Comparison of ENCODE assay signal across 8 cellular contexts in the genomic region with DNA sequence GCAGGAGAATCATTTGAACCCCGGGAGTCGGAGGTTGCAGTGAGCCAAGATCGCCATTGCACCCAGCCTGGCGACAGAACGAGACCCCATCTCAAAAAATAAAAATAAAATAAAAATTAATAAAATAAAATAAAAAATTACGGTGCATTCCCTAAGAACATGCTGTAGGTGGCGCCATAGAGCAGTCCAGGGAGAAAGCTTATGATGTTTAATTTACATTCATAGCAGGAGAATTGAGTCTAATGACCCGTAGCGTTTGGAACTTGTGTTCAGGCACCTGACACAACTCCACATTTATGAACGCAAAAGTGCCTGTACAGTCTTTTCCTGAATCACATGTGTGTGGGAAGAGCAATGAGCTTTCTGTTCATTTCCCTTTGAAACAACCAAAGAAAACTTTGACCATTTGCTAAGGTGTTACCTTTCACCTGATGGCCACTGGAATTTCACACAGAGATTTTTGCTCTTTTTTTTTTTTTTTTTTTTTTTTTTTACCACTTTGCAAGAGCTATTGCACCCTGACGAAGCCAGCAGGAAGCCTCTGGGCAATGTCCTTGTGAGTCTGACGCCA.
A peak's percentile ranks its signal among the peaks of the same experiment; 100 is the strongest.
DNase-seq lines count a peak whose midpoint lies in the region; ATAC-seq and TF ChIP-seq lines count a peak whose summit lies in the region.

No MANE protein-coding gene starts in this region.

- no peaks in the 10 kb centered on the region for H3K4me1 Mint-ChIP-seq in activated T-cell treated with anti-CD3 and anti-CD28 coated beads, Interleukin-2, amount 50 U/mL, for 24 hours (ENCODE audit: low read depth)
- peaks cover 6% of the 10 kb centered on the region for H3K4me1 Mint-ChIP-seq in stimulated activated memory B cell treated with anti-CD40 and anti-IgM and Interleukin-4, amounts not matched to agents 10 μg/mL and 1 μg/mL and 100 μg/mL, for 72 hours

- H3K9ac ChIP-seq in Loucy (ENCODE audit: low read depth, low read length, poor library complexity, severe bottlenecking) = no peak overlapping the region

- H3K27me3 ChIP-seq in Loucy (ENCODE audit: insufficient read depth, low read length, poor library complexity, severe bottlenecking) (no peaks in the 10 kb centered on the region), adrenal gland (no peaks in the 10 kb centered on the region)

- H3K36me3 ChIP-seq in Loucy (ENCODE audit: insufficient read depth, low read length) = no peaks in the 10 kb centered on the region
- no peaks in the 10 kb centered on the region for H3K36me3 ChIP-seq in adrenal gland (replicated peaks in 1 of 2)

- ATAC-seq in stimulated activated memory B cell treated with anti-CD40 and anti-IgM and Interleukin-4, amounts not matched to agents 10 μg/mL and 1 μg/mL and 100 μg/mL, for 72 hours = no peak

- H3K27me3 Mint-ChIP-seq in activated T-cell treated with anti-CD3 and anti-CD28 coated beads, Interleukin-2, amount 50 U/mL, for 24 hours = no peaks in the 10 kb centered on the region
- no peaks in the 10 kb centered on the region for H3K27me3 Mint-ChIP-seq in stimulated activated memory B cell treated with anti-CD40 and anti-IgM and Interleukin-4, amounts not matched to agents 10 μg/mL and 1 μg/mL and 100 μg/mL, for 72 hours

- intact Hi-C loops in adrenal gland (cut with DNase I) = no loop called here

- DNase-seq in activated T-cell treated with anti-CD3 and anti-CD28 coated beads for 1 hour (ENCODE audit: low read depth) = peak; percentile 19
- no peak for DNase-seq in activated T-cell treated with anti-CD3 and anti-CD28 coated beads, Interleukin-2, amount 50 U/mL, for 24 hours
- DNase-seq in adrenal gland = peak in 3 of 7 donors; percentile 19 to 33 (median 21)
- peak; percentile 1 for DNase-seq in kidney glomerular epithelial cell (lab: John Stamatoyannopoulos, UW)
- no peak for DNase-seq in NK-92 (lab: John Stamatoyannopoulos, UW; ENCODE audit: unreplicated experiment)
- no peak for DNase-seq in activated T-cell treated with anti-CD3 and anti-CD28 coated beads for 4 hours

- H3K4me3 ChIP-seq in Loucy (ENCODE audit: low read length, poor library complexity, severe bottlenecking) (no peak overlapping the region), adrenal gland (no peak overlapping the region)

- TF ChIP-seq POLR2A in adrenal gland (IDR thresholded peaks at IDR 0.05) = no peak

- WGBS in adrenal gland, 4 donors = 21 to 30% (median 22%) methylated on average over 12 of the region's 12 CpGs

- no peaks in the 10 kb centered on the region for H3K9me3 Mint-ChIP-seq in activated T-cell treated with anti-CD3 and anti-CD28 coated beads, Interleukin-2, amount 50 U/mL, for 24 hours
- H3K9me3 Mint-ChIP-seq in stimulated activated memory B cell treated with anti-CD40 and anti-IgM and Interleukin-4, amounts not matched to agents 10 μg/mL and 1 μg/mL and 100 μg/mL, for 72 hours = peaks cover 3% of the 10 kb centered on the region

- H3K79me2 ChIP-seq in Loucy (ENCODE audit: insufficient read depth, low read length) = no peaks in the 10 kb centered on the region

- no peaks in the 10 kb centered on the region for H3K9me2 ChIP-seq in Loucy (replicated peaks; ENCODE audit: low read depth, low read length)

- H3K27ac ChIP-seq in adrenal gland = no peak overlapping the region

- H3K4me3 Mint-ChIP-seq in activated T-cell treated with anti-CD3 and anti-CD28 coated beads, Interleukin-2, amount 50 U/mL, for 24 hours = no peak overlapping the region
- no peak overlapping the region for H3K4me3 Mint-ChIP-seq in stimulated activated memory B cell treated with anti-CD40 and anti-IgM and Interleukin-4, amounts not matched to agents 10 μg/mL and 1 μg/mL and 100 μg/mL, for 72 hours

- H4K20me1 ChIP-seq in Loucy (ENCODE audit: insufficient read depth, low read length, poor library complexity, severe bottlenecking) = no peaks in the 10 kb centered on the region

- H3K27ac Mint-ChIP-seq in activated T-cell treated with anti-CD3 and anti-CD28 coated beads, Interleukin-2, amount 50 U/mL, for 24 hours = no peak overlapping the region
- no peak overlapping the region for H3K27ac Mint-ChIP-seq in stimulated activated memory B cell treated with anti-CD40 and anti-IgM and Interleukin-4, amounts not matched to agents 10 μg/mL and 1 μg/mL and 100 μg/mL, for 72 hours

- H3K36me3 Mint-ChIP-seq in activated T-cell treated with anti-CD3 and anti-CD28 coated beads, Interleukin-2, amount 50 U/mL, for 24 hours (ENCODE audit: low read depth) = no peaks in the 10 kb centered on the region
- no peaks in the 10 kb centered on the region for H3K36me3 Mint-ChIP-seq in stimulated activated memory B cell treated with anti-CD40 and anti-IgM and Interleukin-4, amounts not matched to agents 10 μg/mL and 1 μg/mL and 100 μg/mL, for 72 hours

- H3K9me3 ChIP-seq in Loucy (ENCODE audit: insufficient read depth, low read depth, low read length) = no peaks in the 10 kb centered on the region
- no peaks in the 10 kb centered on the region for H3K9me3 ChIP-seq in adrenal gland (replicated peaks in 1 of 3)

- H3K4me1 ChIP-seq in Loucy (ENCODE audit: insufficient read depth, low read length, poor library complexity, severe bottlenecking) (no peaks in the 10 kb centered on the region), adrenal gland (replicated peaks in 1 of 2) (no peaks in the 10 kb centered on the region)

- H3K4me2 ChIP-seq in Loucy (ENCODE audit: low read depth, low read length, poor library complexity, severe bottlenecking) = no peak overlapping the region

- no peaks in the 10 kb centered on the region for H3F3A ChIP-seq in Loucy (ENCODE audit: low read depth)

- H2AFZ ChIP-seq in Loucy (ENCODE audit: low read length) = 0 out of 2 replicates have a peak overlapping the region, but pooled peaks have one; percentile 36

- TF ChIP-seq CTCF in Loucy (conservative IDR thresholded peaks at IDR 0.05; ENCODE audit: low read length) (peak; percentile 45), adrenal gland (IDR thresholded peaks at IDR 0.05) (peak; percentile 4 to 83 (median 49))

Comparison
In these comparisons a context has a peak if more than half of its experiments do, and no peak if none do; other contexts are left out.
1. DNase-seq: peak in activated T-cell treated with anti-CD3 and anti-CD28 coated beads for 1 hour (single experiment) and kidney glomerular epithelial cell (single experiment); none in activated T-cell treated with anti-CD3 and anti-CD28 coated beads, Interleukin-2, amount 50 U/mL, for 24 hours (single experiment), NK-92 (single experiment) and activated T-cell treated with anti-CD3 and anti-CD28 coated beads for 4 hours (single experiment).